19 cellular contexts compared by ENCODE assay signal in genomic region chr5:113776832-113777525, GRCh38.
DNase-seq lines count a peak whose midpoint lies in the region; ATAC-seq, FAIRE-seq and TF ChIP-seq lines count a peak whose summit lies in the region.
"Had no signal": no experiment of that assay in that cellular context is flagged by ENCODE, and none has a peak within 500 bp of the region (broad histone marks: within the 10 kb centered on the region; RNA-seq: fewer than 3 reads in every experiment).

No MANE protein-coding gene starts in this region.

- WGBS in right lobe of liver (ENCODE audit: insufficient coverage, low coverage, low lambda C conversion rate, missing lambda C conversion rate): 22% methylated on average over 5 of the region's 5 CpGs

- intact Hi-C loops in right lobe of liver (cut with DNase I): no loop called here

- H3K27ac Mint-ChIP-seq in astrocyte (ENCODE audit: unreplicated experiment): no peak overlapping the region
- H3K27ac Mint-ChIP-seq: activated naive CD4-positive, alpha-beta T cell treated with anti-CD3 and anti-CD28 coated beads, Interleukin-2, amount 10 ng/mL, durations not matched to agents 7 days and 5 days; CD4-positive, CD25-positive, alpha-beta regulatory T cell; natural killer cell; stimulated activated effector memory CD8-positive, alpha-beta T cell treated with anti-CD3 and anti-CD28 coated beads, Interleukin-12 subunit alpha, Interleukin-12 subunit beta, amount 100 ng/mL, for 72 hours had no signal

- no peaks in the 10 kb centered on the region for H3K36me3 Mint-ChIP-seq in astrocyte (ENCODE audit: low read depth, unreplicated experiment)
- H3K36me3 Mint-ChIP-seq: activated naive CD4-positive, alpha-beta T cell treated with anti-CD3 and anti-CD28 coated beads, Interleukin-2, amount 10 ng/mL, durations not matched to agents 7 days and 5 days; CD4-positive, CD25-positive, alpha-beta regulatory T cell; natural killer cell; stimulated activated effector memory CD8-positive, alpha-beta T cell treated with anti-CD3 and anti-CD28 coated beads, Interleukin-12 subunit alpha, Interleukin-12 subunit beta, amount 100 ng/mL, for 72 hours had no signal

- in situ Hi-C loops in Caki2 (cut with HindIII; ENCODE audit: low pct_unique_long_range_greater_than_20kb, low sequenced_read_pairs): no loop called here

- H3K36me3 ChIP-seq in astrocyte (ENCODE audit: insufficient read depth, low read length): no peaks in the 10 kb centered on the region
- no peaks in the 10 kb centered on the region for H3K36me3 ChIP-seq in right lobe of liver
- H3K36me3 ChIP-seq: heart right ventricle had no signal

- H4K20me1 ChIP-seq in astrocyte (ENCODE audit: insufficient read depth, low read length): no peaks in the 10 kb centered on the region

- H3K9ac ChIP-seq in astrocyte (ENCODE audit: low read length): no peak overlapping the region

- DNase-seq in Caki2 (ENCODE audit: low read depth) (peak; percentile 56), astrocyte (ENCODE audit: low read depth) (peak; percentile 7), right lobe of liver (peak in 2 of 3 donors; percentile 26 to 80), GM12891 (ENCODE audit: insufficient read length, low spot score) (no peak), NCI-H526 (lab: John Stamatoyannopoulos, UW) (no peak)
- DNase-seq in Jurkat, Clone E6-1 (ENCODE audit: low read depth, low spot score): peak; percentile 4
- no peak for DNase-seq in activated T-cell treated with anti-CD3 and anti-CD28 coated beads, Interleukin-2, amount 50 U/mL, for 1 hour
- DNase-seq: activated naive CD4-positive, alpha-beta T cell treated with anti-CD3 and anti-CD28 coated beads, Interleukin-2, amount 10 ng/mL, durations not matched to agents 7 days and 5 days; CD4-positive, CD25-positive, alpha-beta regulatory T cell; central memory CD4-positive, alpha-beta T cell; GF-D8; heart right ventricle; Karpas-422; natural killer cell; stimulated activated CD4-positive, alpha-beta T cell treated with anti-CD3 and anti-CD28 coated beads, Interleukin-4, amount 100 ng/mL, for 1 hour had no signal

- TF ChIP-seq CTCF in astrocyte (IDR thresholded peaks at IDR 0.05; ENCODE audit: insufficient read depth, low read depth, low read length) (no peak), right lobe of liver (IDR thresholded peaks at IDR 0.05) (no peak)

- no peaks in the 10 kb centered on the region for H3K79me2 ChIP-seq in astrocyte (ENCODE audit: insufficient read depth, low read length)

- H3K4me3 Mint-ChIP-seq in astrocyte (ENCODE audit: unreplicated experiment): no peak overlapping the region
- H3K4me3 Mint-ChIP-seq: activated naive CD4-positive, alpha-beta T cell treated with anti-CD3 and anti-CD28 coated beads, Interleukin-2, amount 10 ng/mL, durations not matched to agents 7 days and 5 days; CD4-positive, CD25-positive, alpha-beta regulatory T cell; natural killer cell; stimulated activated effector memory CD8-positive, alpha-beta T cell treated with anti-CD3 and anti-CD28 coated beads, Interleukin-12 subunit alpha, Interleukin-12 subunit beta, amount 100 ng/mL, for 72 hours had no signal

- no peak overlapping the region for H2AFZ ChIP-seq in astrocyte (ENCODE audit: low read depth, low read length)

- ATAC-seq in right lobe of liver (peak; percentile 67 to 83 (median 70)), GM21786 (IDR thresholded peaks at IDR 0.05; ENCODE audit: unreplicated experiment) (no peak)
- ATAC-seq: heart right ventricle; natural killer cell; stimulated activated effector memory CD8-positive, alpha-beta T cell treated with anti-CD3 and anti-CD28 coated beads, Interleukin-12 subunit alpha, Interleukin-12 subunit beta, amount 100 ng/mL, for 72 hours had no signal

- peak overlapping the region; percentile 46 for H3K4me2 ChIP-seq in astrocyte (ENCODE audit: low read length)

- H3K4me1 Mint-ChIP-seq in astrocyte (ENCODE audit: low read depth, unreplicated experiment): no peaks in the 10 kb centered on the region
- H3K4me1 Mint-ChIP-seq: activated naive CD4-positive, alpha-beta T cell treated with anti-CD3 and anti-CD28 coated beads, Interleukin-2, amount 10 ng/mL, durations not matched to agents 7 days and 5 days; CD4-positive, CD25-positive, alpha-beta regulatory T cell; natural killer cell had no signal

- no peak overlapping the region for H3K4me3 ChIP-seq in Jurkat, Clone E6-1 (ENCODE audit: low read length)
- no peak overlapping the region for H3K4me3 ChIP-seq in astrocyte (ENCODE audit: insufficient read depth, low read depth, low read length)
- peak overlapping the region in 2 of 3 donors; percentile 1 to 17 for H3K4me3 ChIP-seq in right lobe of liver
- H3K4me3 ChIP-seq: heart right ventricle had no signal

- FAIRE-seq in astrocyte (lab: Jason Lieb, UNC) (no peak), GM12891 (lab: Jason Lieb, UNC) (no peak)
- FAIRE-seq: urothelium cell line had no signal

- H3K4me1 ChIP-seq in astrocyte (ENCODE audit: insufficient read depth, low read length): no peaks in the 10 kb centered on the region
- no peaks in the 10 kb centered on the region for H3K4me1 ChIP-seq in right lobe of liver

- H3K27me3 ChIP-seq in astrocyte (ENCODE audit: insufficient read depth, low read length) (no peaks in the 10 kb centered on the region), right lobe of liver (no peaks in the 10 kb centered on the region)
- H3K27me3 ChIP-seq: heart right ventricle had no signal

- H3K9me3 ChIP-seq in astrocyte (ENCODE audit: insufficient read depth, low read depth, low read length): no peaks in the 10 kb centered on the region
- no peaks in the 10 kb centered on the region for H3K9me3 ChIP-seq in right lobe of liver
- H3K9me3 ChIP-seq: heart right ventricle had no signal

- H3K27me3 Mint-ChIP-seq in astrocyte (ENCODE audit: low read depth, unreplicated experiment): no peaks in the 10 kb centered on the region
- H3K27me3 Mint-ChIP-seq: activated naive CD4-positive, alpha-beta T cell treated with anti-CD3 and anti-CD28 coated beads, Interleukin-2, amount 10 ng/mL, durations not matched to agents 7 days and 5 days had no signal

- H3K9me3 Mint-ChIP-seq in astrocyte (ENCODE audit: unreplicated experiment): no peaks in the 10 kb centered on the region
- H3K9me3 Mint-ChIP-seq: activated naive CD4-positive, alpha-beta T cell treated with anti-CD3 and anti-CD28 coated beads, Interleukin-2, amount 10 ng/mL, durations not matched to agents 7 days and 5 days had no signal

- TF ChIP-seq POLR2A in right lobe of liver (IDR thresholded peaks at IDR 0.05): no peak
- TF ChIP-seq POLR2A in GM12891 (IDR thresholded peaks at IDR 0.05; ENCODE audit: low read depth, low read length): no peak

- H3K27ac ChIP-seq in astrocyte (ENCODE audit: low read depth, low read length): no peak overlapping the region
- H3K27ac ChIP-seq in right lobe of liver: no peak overlapping the region
- H3K27ac ChIP-seq: epithelial cell of prostate, heart right ventricle had no signal

TF ChIP-seq in GM12891, 5 proteins besides CTCF, POLR2A, EP300 and RAD21:
- no peak for TF ChIP-seq POU2F2 (IDR thresholded peaks at IDR 0.05; ENCODE audit: low read depth, low read length)
- no peak for TF ChIP-seq TAF1 (IDR thresholded peaks at IDR 0.05; ENCODE audit: low read depth, low read length)
- no peak for TF ChIP-seq SPI1 (IDR thresholded peaks at IDR 0.05; ENCODE audit: low read depth, low read length)
- TF ChIP-seq PAX5 (IDR thresholded peaks at IDR 0.05; ENCODE audit: insufficient read depth, low read length, severe bottlenecking): no peak
- no peak for TF ChIP-seq POLR2AphosphoS5 (IDR thresholded peaks at IDR 0.05; ENCODE audit: low read depth, low read length)
TF ChIP-seq in GM12891: peak in this region for 0.

Comparison
In these comparisons a context has a peak if more than half of its experiments do, and no peak if none do; other contexts are left out.
1. DNase-seq: peak in Caki2 (single experiment), Jurkat, Clone E6-1 (single experiment), astrocyte (single experiment) and right lobe of liver (2 of 3); none in GM12891 (single experiment), NCI-H526 (0 of 2) and activated T-cell treated with anti-CD3 and anti-CD28 coated beads, Interleukin-2, amount 50 U/mL, for 1 hour (single experiment).
2. H3K4me3 ChIP-seq: peak in right lobe of liver (2 of 3); none in Jurkat, Clone E6-1 (single experiment) and astrocyte (single experiment).